In genomic region chr2:17627434-17627833, GRCh38 we compare ENCODE assay signal across 17 cellular contexts.
"Had no signal": no experiment of that assay in that cellular context is flagged by ENCODE, and none has a peak within 500 bp of the region (broad histone marks: within the 10 kb centered on the region; RNA-seq: fewer than 3 reads in every experiment).

No MANE protein-coding gene starts in this region.

- H3K4me3 ChIP-seq: body of pancreas, esophagus muscularis mucosa, mucosa of descending colon, right atrium auricular region, tibial nerve, vagina had no signal

- H3K36me3 Mint-ChIP-seq: naive thymus-derived CD8-positive, alpha-beta T cell; stimulated activated effector memory CD8-positive, alpha-beta T cell treated with anti-CD3 and anti-CD28 coated beads, Interleukin-12 subunit alpha, Interleukin-12 subunit beta, amount 100 ng/mL, for 72 hours had no signal

- DNase-seq: activated CD4-positive, alpha-beta T cell treated with anti-CD3 and anti-CD28 coated beads for 48 hours; activated naive CD4-positive, alpha-beta T cell treated with anti-CD3 and anti-CD28 coated beads for 36 hours; body of pancreas; cerebellar nuclear complex; dermis blood vessel endothelial cell; foreskin fibroblast; mucosa of descending colon; naive thymus-derived CD8-positive, alpha-beta T cell; posterior cingulate gyrus; small intestine; T1000; WERI-Rb-1 had no signal

- H3K9me3 ChIP-seq: esophagus muscularis mucosa, mucosa of descending colon, vagina had no signal

- H3K4me3 Mint-ChIP-seq: activated naive CD4-positive, alpha-beta T cell treated with anti-CD3 and anti-CD28 coated beads for 36 hours; naive thymus-derived CD8-positive, alpha-beta T cell; stimulated activated effector memory CD8-positive, alpha-beta T cell treated with anti-CD3 and anti-CD28 coated beads, Interleukin-12 subunit alpha, Interleukin-12 subunit beta, amount 100 ng/mL, for 72 hours had no signal

- H3K4me1 Mint-ChIP-seq: naive thymus-derived CD8-positive, alpha-beta T cell; stimulated activated effector memory CD8-positive, alpha-beta T cell treated with anti-CD3 and anti-CD28 coated beads, Interleukin-12 subunit alpha, Interleukin-12 subunit beta, amount 100 ng/mL, for 72 hours had no signal

- H3K9me3 Mint-ChIP-seq: activated naive CD4-positive, alpha-beta T cell treated with anti-CD3 and anti-CD28 coated beads for 36 hours; stimulated activated effector memory CD8-positive, alpha-beta T cell treated with anti-CD3 and anti-CD28 coated beads, Interleukin-12 subunit alpha, Interleukin-12 subunit beta, amount 100 ng/mL, for 72 hours had no signal

- ATAC-seq: body of pancreas; mucosa of descending colon; naive thymus-derived CD8-positive, alpha-beta T cell; stimulated activated effector memory CD8-positive, alpha-beta T cell treated with anti-CD3 and anti-CD28 coated beads, Interleukin-12 subunit alpha, Interleukin-12 subunit beta, amount 100 ng/mL, for 72 hours had no signal

- H3K4me1 ChIP-seq: body of pancreas, tibial nerve, vagina had no signal

- H3K27me3 ChIP-seq: body of pancreas, esophagus muscularis mucosa, right atrium auricular region, tibial nerve, vagina had no signal

- H3K27ac Mint-ChIP-seq: activated naive CD4-positive, alpha-beta T cell treated with anti-CD3 and anti-CD28 coated beads for 36 hours; naive thymus-derived CD8-positive, alpha-beta T cell; stimulated activated effector memory CD8-positive, alpha-beta T cell treated with anti-CD3 and anti-CD28 coated beads, Interleukin-12 subunit alpha, Interleukin-12 subunit beta, amount 100 ng/mL, for 72 hours had no signal

- H3K27ac ChIP-seq: body of pancreas, esophagus muscularis mucosa, right atrium auricular region, tibial nerve, vagina, WERI-Rb-1 had no signal

- H3K36me3 ChIP-seq: esophagus muscularis mucosa, right atrium auricular region, tibial nerve, vagina, WERI-Rb-1 had no signal
